8 cellular contexts compared by ENCODE assay signal in genomic region chr11:113773416-113774173, GRCh38. TPM values are rescaled to one million over a fixed set of nuclear protein-coding genes. Genes with fewer than 3 reads are reported as not detected.
DNase-seq lines count a peak whose midpoint lies in the region; ATAC-seq and TF ChIP-seq lines count a peak whose summit lies in the region.

ZW10 (minus strand) TSS chr11:113773692; CDS start chr11:113773666, 26 bp downstream.

- peak within 1 kb of the TSS; percentile 65 for H3K27ac ChIP-seq in temporal lobe (ENCODE audit: low read depth, low read length)

- peak within 1 kb of the TSS; percentile 100 for H3K4me3 ChIP-seq in GM12864 (ENCODE audit: low read depth, low read length)

- TF ChIP-seq CTCF in GM12864 (IDR thresholded peaks at IDR 0.05; ENCODE audit: low read depth, low read length, missing control alignments), result peak; percentile 64

- ATAC-seq in HG02623 (IDR thresholded peaks at IDR 0.05; ENCODE audit: unreplicated experiment), result peak; percentile 97
- ATAC-seq in activated naive CD4-positive, alpha-beta T cell treated with anti-CD3 and anti-CD28 coated beads, Interleukin-2, amount 50 U/mL, for 72 hours, result peak; percentile 98 to 99

- DNase-seq in GM12864 (ENCODE audit: low read depth) (peak; percentile 86), NCI-H1092 treated with DMSO at 0.1 percent for 48 hours (lab: John Stamatoyannopoulos, UW) (peak; percentile 96), SKM-1 (lab: John Stamatoyannopoulos, UW; ENCODE audit: unreplicated experiment) (peak; percentile 89), glomerular endothelial cell (ENCODE audit: extremely low read depth, low read depth, low spot score) (peak; percentile 87), occipital lobe (lab: John Stamatoyannopoulos, UW) (peak; percentile 92)
- peak; percentile 90 to 95 for DNase-seq in activated naive CD4-positive, alpha-beta T cell treated with anti-CD3 and anti-CD28 coated beads, Interleukin-2, amount 50 U/mL, for 72 hours (ENCODE audit: low spot score in 2 of 2)

- H3K27ac Mint-ChIP-seq in activated naive CD4-positive, alpha-beta T cell treated with anti-CD3 and anti-CD28 coated beads, Interleukin-2, amount 50 U/mL, for 72 hours, result peak within 1 kb of the TSS; percentile 98 to 100

- H3K9me3 Mint-ChIP-seq in activated naive CD4-positive, alpha-beta T cell treated with anti-CD3 and anti-CD28 coated beads, Interleukin-2, amount 50 U/mL, for 72 hours, result no peaks in the 10 kb centered on the region

- peaks cover 9 to 10% of the 10 kb centered on the region in 2 donors for H3K36me3 Mint-ChIP-seq in activated naive CD4-positive, alpha-beta T cell treated with anti-CD3 and anti-CD28 coated beads, Interleukin-2, amount 50 U/mL, for 72 hours

RNA-seq across cellular contexts. Expression of gene ZW10, which starts in this region (rescaled TPM):
- total RNA-seq in activated naive CD4-positive, alpha-beta T cell treated with anti-CD3 and anti-CD28 coated beads, Interleukin-2, amount 50 U/mL, for 72 hours, result 10 to 100 TPM; 16.5 to 18.5 TPM
- 17.2 and 18.6 TPM in 2 replicates for total RNA-seq in glomerular endothelial cell
- 14.0 TPM for total RNA-seq in occipital lobe
- total RNA-seq in temporal lobe, result 9.8 TPM

Comparison
In these comparisons a context has a peak if more than half of its experiments do, and no peak if none do; other contexts are left out.
1. Peak in every context shown above with its lines: DNase-seq, ATAC-seq, H3K4me3 ChIP-seq and H3K27ac ChIP-seq.